In genomic region chr5:95993776-95994175, GRCh38 we compare ENCODE assay signal across 8 cellular contexts.
"Had no signal": no experiment of that assay in that cellular context is flagged by ENCODE, and none has a peak within 500 bp of the region (broad histone marks: within the 10 kb centered on the region; RNA-seq: fewer than 3 reads in every experiment).

No MANE protein-coding gene starts in this region.

- H3K9ac ChIP-seq: GM23248 had no signal

- H3K9me3 ChIP-seq: HAP-1 had no signal

- H3K4me3 Mint-ChIP-seq: GM23338, H9, HFFc6 had no signal

- H3K27ac Mint-ChIP-seq: GM23338, H9, HFFc6 had no signal

- H3K9me3 Mint-ChIP-seq: GM23338, HFFc6 had no signal

- H3K36me3 ChIP-seq: HAP-1 had no signal

- H3K4me1 ChIP-seq: HAP-1 had no signal

- DNase-seq: GM23248, GOT3, H9, HCEC 1CT, HFFc6 had no signal

- H3K4me2 ChIP-seq: GM23338 had no signal

- H2AFZ ChIP-seq: GM23248, GM23338 had no signal

- H3K27ac ChIP-seq: GM23248 had no signal

- H3K4me1 Mint-ChIP-seq: GM23338 had no signal

- ATAC-seq: GM23338, HCT116 had no signal

- H3K4me3 ChIP-seq: GM23248, GM23338, HAP-1 had no signal
